ENCODE assay signal across 1 cellular context in the genomic region with DNA sequence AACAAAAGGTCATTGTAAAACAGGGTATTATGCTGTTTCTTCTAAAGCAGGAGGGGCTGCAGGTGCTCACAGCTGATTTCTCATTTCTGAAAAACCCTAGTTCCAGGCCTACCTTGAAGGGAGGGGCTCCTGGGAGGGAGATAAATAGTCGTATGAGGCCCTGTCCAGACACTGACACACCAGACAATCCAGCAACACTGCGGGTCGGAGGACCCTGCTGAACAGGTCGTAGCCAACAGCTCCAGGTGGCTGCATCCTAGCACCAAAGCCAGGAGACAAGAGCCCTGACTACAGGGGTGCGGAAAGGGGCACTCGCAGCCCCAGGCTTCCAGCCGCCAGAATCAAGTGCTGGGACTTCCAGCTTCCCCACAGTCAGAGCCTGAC.
TF ChIP-seq lines count a peak whose summit lies in the region.

No MANE protein-coding gene starts in this region.

TF ChIP-seq in A549, 52 proteins besides CTCF, POLR2A, EP300 and RAD21 (continued from another document):
- TF ChIP-seq, protein P1, sequence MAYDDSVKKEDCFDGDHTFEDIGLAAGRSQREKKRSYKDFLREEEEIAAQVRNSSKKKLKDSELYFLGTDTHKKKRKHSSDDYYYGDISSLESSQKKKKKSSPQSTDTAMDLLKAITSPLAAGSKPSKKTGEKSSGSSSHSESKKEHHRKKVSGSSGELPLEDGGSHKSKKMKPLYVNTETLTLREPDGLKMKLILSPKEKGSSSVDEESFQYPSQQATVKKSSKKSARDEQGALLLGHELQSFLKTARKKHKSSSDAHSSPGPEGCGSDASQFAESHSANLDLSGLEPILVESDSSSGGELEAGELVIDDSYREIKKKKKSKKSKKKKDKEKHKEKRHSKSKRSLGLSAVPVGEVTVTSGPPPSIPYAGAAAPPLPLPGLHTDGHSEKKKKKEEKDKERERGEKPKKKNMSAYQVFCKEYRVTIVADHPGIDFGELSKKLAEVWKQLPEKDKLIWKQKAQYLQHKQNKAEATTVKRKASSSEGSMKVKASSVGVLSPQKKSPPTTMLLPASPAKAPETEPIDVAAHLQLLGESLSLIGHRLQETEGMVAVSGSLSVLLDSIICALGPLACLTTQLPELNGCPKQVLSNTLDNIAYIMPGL (CRISPR knock-in tag; IDR thresholded peaks at IDR 0.05; ENCODE audit: borderline replicate concordance) = no peak
- TF ChIP-seq HOXA7 (CRISPR knock-in tag; IDR thresholded peaks at IDR 0.05) = no peak
- TF ChIP-seq SMC3 (IDR thresholded peaks at IDR 0.05) = no peak
- TF ChIP-seq, protein P2, sequence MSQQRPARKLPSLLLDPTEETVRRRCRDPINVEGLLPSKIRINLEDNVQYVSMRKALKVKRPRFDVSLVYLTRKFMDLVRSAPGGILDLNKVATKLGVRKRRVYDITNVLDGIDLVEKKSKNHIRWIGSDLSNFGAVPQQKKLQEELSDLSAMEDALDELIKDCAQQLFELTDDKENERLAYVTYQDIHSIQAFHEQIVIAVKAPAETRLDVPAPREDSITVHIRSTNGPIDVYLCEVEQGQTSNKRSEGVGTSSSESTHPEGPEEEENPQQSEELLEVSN (IDR thresholded peaks at IDR 0.05; ENCODE audit: borderline replicate concordance, low read depth) = no peak
- TF ChIP-seq, protein P3, sequence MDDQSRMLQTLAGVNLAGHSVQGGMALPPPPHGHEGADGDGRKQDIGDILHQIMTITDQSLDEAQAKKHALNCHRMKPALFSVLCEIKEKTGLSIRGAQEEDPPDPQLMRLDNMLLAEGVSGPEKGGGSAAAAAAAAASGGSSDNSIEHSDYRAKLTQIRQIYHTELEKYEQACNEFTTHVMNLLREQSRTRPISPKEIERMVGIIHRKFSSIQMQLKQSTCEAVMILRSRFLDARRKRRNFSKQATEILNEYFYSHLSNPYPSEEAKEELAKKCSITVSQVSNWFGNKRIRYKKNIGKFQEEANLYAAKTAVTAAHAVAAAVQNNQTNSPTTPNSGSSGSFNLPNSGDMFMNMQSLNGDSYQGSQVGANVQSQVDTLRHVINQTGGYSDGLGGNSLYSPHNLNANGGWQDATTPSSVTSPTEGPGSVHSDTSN (IDR thresholded peaks at IDR 0.05) = no peak
- no peak for TF ChIP-seq ESRRA (IDR thresholded peaks at IDR 0.05; ENCODE audit: borderline replicate concordance, low read length)
- TF ChIP-seq HOXB5 (CRISPR knock-in tag; IDR thresholded peaks at IDR 0.05) = no peak
- no peak for TF ChIP-seq CBX2 (IDR thresholded peaks at IDR 0.05; ENCODE audit: borderline replicate concordance, low read depth)
- TF ChIP-seq PHF8 (IDR thresholded peaks at IDR 0.05; ENCODE audit: borderline replicate concordance, low read depth) = no peak
- TF ChIP-seq, protein P4, sequence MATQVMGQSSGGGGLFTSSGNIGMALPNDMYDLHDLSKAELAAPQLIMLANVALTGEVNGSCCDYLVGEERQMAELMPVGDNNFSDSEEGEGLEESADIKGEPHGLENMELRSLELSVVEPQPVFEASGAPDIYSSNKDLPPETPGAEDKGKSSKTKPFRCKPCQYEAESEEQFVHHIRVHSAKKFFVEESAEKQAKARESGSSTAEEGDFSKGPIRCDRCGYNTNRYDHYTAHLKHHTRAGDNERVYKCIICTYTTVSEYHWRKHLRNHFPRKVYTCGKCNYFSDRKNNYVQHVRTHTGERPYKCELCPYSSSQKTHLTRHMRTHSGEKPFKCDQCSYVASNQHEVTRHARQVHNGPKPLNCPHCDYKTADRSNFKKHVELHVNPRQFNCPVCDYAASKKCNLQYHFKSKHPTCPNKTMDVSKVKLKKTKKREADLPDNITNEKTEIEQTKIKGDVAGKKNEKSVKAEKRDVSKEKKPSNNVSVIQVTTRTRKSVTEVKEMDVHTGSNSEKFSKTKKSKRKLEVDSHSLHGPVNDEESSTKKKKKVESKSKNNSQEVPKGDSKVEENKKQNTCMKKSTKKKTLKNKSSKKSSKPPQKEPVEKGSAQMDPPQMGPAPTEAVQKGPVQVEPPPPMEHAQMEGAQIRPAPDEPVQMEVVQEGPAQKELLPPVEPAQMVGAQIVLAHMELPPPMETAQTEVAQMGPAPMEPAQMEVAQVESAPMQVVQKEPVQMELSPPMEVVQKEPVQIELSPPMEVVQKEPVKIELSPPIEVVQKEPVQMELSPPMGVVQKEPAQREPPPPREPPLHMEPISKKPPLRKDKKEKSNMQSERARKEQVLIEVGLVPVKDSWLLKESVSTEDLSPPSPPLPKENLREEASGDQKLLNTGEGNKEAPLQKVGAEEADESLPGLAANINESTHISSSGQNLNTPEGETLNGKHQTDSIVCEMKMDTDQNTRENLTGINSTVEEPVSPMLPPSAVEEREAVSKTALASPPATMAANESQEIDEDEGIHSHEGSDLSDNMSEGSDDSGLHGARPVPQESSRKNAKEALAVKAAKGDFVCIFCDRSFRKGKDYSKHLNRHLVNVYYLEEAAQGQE (IDR thresholded peaks at IDR 0.05) = no peak
TF ChIP-seq in A549: peak in this region for 0.
